25 cellular contexts compared by ENCODE assay signal in genomic region chr17:72672729-72673128, GRCh38.
"Had no signal": no experiment of that assay in that cellular context is flagged by ENCODE, and none has a peak within 500 bp of the region (broad histone marks: within the 10 kb centered on the region; RNA-seq: fewer than 3 reads in every experiment).

No MANE protein-coding gene starts in this region.

- H3K4me3 ChIP-seq: left ventricle myocardium inferior, lung, psoas muscle, skin epidermis, tibial nerve, uterus had no signal

- H3K9me3 ChIP-seq: psoas muscle, uterus had no signal

- FAIRE-seq: islet of Langerhans, kidney had no signal

- DNase-seq: head of caudate nucleus; hippocampal formation; kidney; left ventricle myocardium inferior; mesendoderm; naive thymus-derived CD4-positive, alpha-beta T cell; nucleus accumbens; psoas muscle; stimulated activated CD4-positive, alpha-beta T cell treated with anti-CD3 and anti-CD28 coated beads, Interleukin-12 subunit alpha, Interleukin-12 subunit beta, amount 100 ng/mL, for 4 hours; stimulated activated CD4-positive, alpha-beta T cell treated with anti-CD3 and anti-CD28 coated beads, Interleukin-15, amount 100 ng/mL, for 24 hours; stimulated activated CD4-positive, alpha-beta T cell treated with anti-CD3 and anti-CD28 coated beads, Interleukin-2, amount 100 ng/mL, for 24 hours; stimulated activated CD4-positive, alpha-beta T cell treated with anti-CD3 and anti-CD28 coated beads, Interleukin-4, amount 100 ng/mL, for 1 hour; stimulated activated naive B cell treated with anti-CD40 and anti-IgM and Interleukin-4, amounts not matched to agents 10 μg/mL and 1 μg/mL and 100 μg/mL, for 72 hours; substantia nigra; uterus had no signal

- H3K36me3 ChIP-seq: left ventricle myocardium inferior, uterus had no signal

- ATAC-seq: naive thymus-derived CD4-positive, alpha-beta T cell; natural killer cell treated with Interleukin-12 subunit alpha and Interleukin-12 subunit beta and Interleukin-15 and Interleukin-18, amount 100 ng/mL, for 72 hours; psoas muscle; sciatic nerve; stimulated activated naive B cell treated with anti-CD40 and anti-IgM and Interleukin-4, amounts not matched to agents 10 μg/mL and 1 μg/mL and 100 μg/mL, for 72 hours had no signal

- H3K36me3 Mint-ChIP-seq: natural killer cell treated with Interleukin-12 subunit alpha and Interleukin-12 subunit beta and Interleukin-15 and Interleukin-18, amount 100 ng/mL, for 72 hours had no signal

- H3K79me2 ChIP-seq: parathyroid adenoma had no signal

- H3K4me3 Mint-ChIP-seq: mesothelial cell of epicardium; naive thymus-derived CD4-positive, alpha-beta T cell; natural killer cell treated with Interleukin-12 subunit alpha and Interleukin-12 subunit beta and Interleukin-15 and Interleukin-18, amount 100 ng/mL, for 72 hours; stimulated activated naive B cell treated with anti-CD40 and anti-IgM and Interleukin-4, amounts not matched to agents 10 μg/mL and 1 μg/mL and 100 μg/mL, for 72 hours; stimulated activated naive CD8-positive, alpha-beta T cell treated with anti-CD3 and anti-CD28 coated beads, Interleukin-15, Interleukin-2, amounts not matched to agents 100 ng/mL and 50 ng/mL, for 24 hours; type B pancreatic cell had no signal

- H3K4me1 ChIP-seq: left ventricle myocardium inferior, parathyroid adenoma, psoas muscle, tibial nerve, uterus had no signal

- H3K4me1 Mint-ChIP-seq: mesothelial cell of epicardium; naive thymus-derived CD4-positive, alpha-beta T cell had no signal

- H2AFZ ChIP-seq: parathyroid adenoma had no signal

- H3K9ac ChIP-seq: parathyroid adenoma had no signal

- H3K27ac Mint-ChIP-seq: mesothelial cell of epicardium; naive thymus-derived CD4-positive, alpha-beta T cell; natural killer cell treated with Interleukin-12 subunit alpha and Interleukin-12 subunit beta and Interleukin-15 and Interleukin-18, amount 100 ng/mL, for 72 hours; stimulated activated naive B cell treated with anti-CD40 and anti-IgM and Interleukin-4, amounts not matched to agents 10 μg/mL and 1 μg/mL and 100 μg/mL, for 72 hours; stimulated activated naive CD8-positive, alpha-beta T cell treated with anti-CD3 and anti-CD28 coated beads, Interleukin-15, Interleukin-2, amounts not matched to agents 100 ng/mL and 50 ng/mL, for 24 hours; type B pancreatic cell had no signal

- H3K9me3 Mint-ChIP-seq: natural killer cell treated with Interleukin-12 subunit alpha and Interleukin-12 subunit beta and Interleukin-15 and Interleukin-18, amount 100 ng/mL, for 72 hours had no signal

- H3K27me3 Mint-ChIP-seq: naive thymus-derived CD4-positive, alpha-beta T cell; natural killer cell treated with Interleukin-12 subunit alpha and Interleukin-12 subunit beta and Interleukin-15 and Interleukin-18, amount 100 ng/mL, for 72 hours; stimulated activated naive B cell treated with anti-CD40 and anti-IgM and Interleukin-4, amounts not matched to agents 10 μg/mL and 1 μg/mL and 100 μg/mL, for 72 hours; stimulated activated naive CD8-positive, alpha-beta T cell treated with anti-CD3 and anti-CD28 coated beads, Interleukin-15, Interleukin-2, amounts not matched to agents 100 ng/mL and 50 ng/mL, for 24 hours; type B pancreatic cell had no signal

- H3K27ac ChIP-seq: left ventricle myocardium inferior, parathyroid adenoma, psoas muscle, skin epidermis, tibial nerve, uterus had no signal

- H3K27me3 ChIP-seq: tibial nerve, uterus had no signal
